8 cellular contexts compared by ENCODE assay signal in genomic region chrX:74535211-74535621, GRCh38.
A peak's percentile ranks its signal among the peaks of the same experiment; 100 is the strongest.
DNase-seq lines count a peak whose midpoint lies in the region; ATAC-seq and TF ChIP-seq lines count a peak whose summit lies in the region.

No MANE protein-coding gene starts in this region.

- peak overlapping the region; percentile 75 for H3K4me3 Mint-ChIP-seq in progenitor cell of endocrine pancreas (ENCODE audit: low read depth)

- DNase-seq in Caki2 (ENCODE audit: low read depth): peak; percentile 6
- peak; percentile 67 for DNase-seq in NCI-H2227 (lab: John Stamatoyannopoulos, UW; ENCODE audit: unreplicated experiment)
- DNase-seq in anterior cingulate cortex (lab: John Stamatoyannopoulos, UW): peak in 38 of 58 donors; percentile 0 to 60 (median 21)
- DNase-seq in left ventricle myocardium inferior: no peak
- no peak for DNase-seq in progenitor cell of endocrine pancreas (ENCODE audit: low spot score, unreplicated experiment)

- H3K9me3 Mint-ChIP-seq in progenitor cell of endocrine pancreas (ENCODE audit: low read depth): peaks cover 6% of the 10 kb centered on the region

- H3K27me3 ChIP-seq in left ventricle myocardium inferior (ENCODE audit: low read depth): no peaks in the 10 kb centered on the region

- peaks cover 8% of the 10 kb centered on the region for H3K27me3 Mint-ChIP-seq in progenitor cell of endocrine pancreas

- peak overlapping the region; percentile 91 for H3K27ac ChIP-seq in left ventricle myocardium inferior (replicated peaks)

- H3K4me1 Mint-ChIP-seq in progenitor cell of endocrine pancreas (ENCODE audit: low read depth): peaks cover 2% of the 10 kb centered on the region

- ATAC-seq in GM21515 (IDR thresholded peaks at IDR 0.05; ENCODE audit: unreplicated experiment) (peak; percentile 39), HG03135 (IDR thresholded peaks at IDR 0.05; ENCODE audit: unreplicated experiment) (no peak), GM18519 (IDR thresholded peaks at IDR 0.05; ENCODE audit: low FRiP score, unreplicated experiment) (no peak)

- TF ChIP-seq CTCF in left ventricle myocardium inferior (IDR thresholded peaks at IDR 0.05; ENCODE audit: borderline replicate concordance) (peak; percentile 51), progenitor cell of endocrine pancreas (IDR thresholded peaks at IDR 0.05; ENCODE audit: unreplicated experiment) (peak; percentile 42)

- H3K27ac Mint-ChIP-seq in progenitor cell of endocrine pancreas: peak overlapping the region; percentile 29

- H3K36me3 Mint-ChIP-seq in progenitor cell of endocrine pancreas (ENCODE audit: insufficient read depth): peaks cover 1% of the 10 kb centered on the region

- intact Hi-C loops in left ventricle myocardium inferior (cut with micrococcal nuclease): no loop called here

- peak overlapping the region; percentile 68 for H3K4me3 ChIP-seq in left ventricle myocardium inferior

- H3K9me3 ChIP-seq in left ventricle myocardium inferior (replicated peaks): no peaks in the 10 kb centered on the region

- H3K36me3 ChIP-seq in left ventricle myocardium inferior: no peaks in the 10 kb centered on the region

- in situ Hi-C loops in Caki2 (cut with HindIII; ENCODE audit: low pct_unique_long_range_greater_than_20kb, low sequenced_read_pairs): no loop called here

- peaks cover 15% of the 10 kb centered on the region for H3K4me1 ChIP-seq in left ventricle myocardium inferior

Comparison
In these comparisons a context has a peak if more than half of its experiments do, and no peak if none do; other contexts are left out.
1. DNase-seq: peak in Caki2 (single experiment), NCI-H2227 (single experiment) and anterior cingulate cortex (38 of 58); none in left ventricle myocardium inferior (single experiment) and progenitor cell of endocrine pancreas (single experiment).